Comparison of ENCODE assay signal across 10 cellular contexts in genomic region chr11:100925935-100926334, GRCh38.
DNase-seq lines count a peak whose midpoint lies in the region; ATAC-seq and TF ChIP-seq lines count a peak whose summit lies in the region.
"Had no signal": no experiment of that assay in that cellular context is flagged by ENCODE, and none has a peak within 500 bp of the region (broad histone marks: within the 10 kb centered on the region; RNA-seq: fewer than 3 reads in every experiment).

No MANE protein-coding gene starts in this region.

- intact Hi-C loops in stomach (cut with DNase I; ENCODE audit: low total_unique reads) = no loop called here

- WGBS in SK-N-SH (ENCODE audit: low lambda C conversion rate) = 21% methylated on average over 3 of the region's 3 CpGs
- WGBS in stomach, 5 donors = 64 to 78% (median 78%) methylated on average over 3 of the region's 3 CpGs

- H3K9ac ChIP-seq in SK-N-SH = no peak overlapping the region

- H3K27ac Mint-ChIP-seq in stimulated activated naive B cell treated with anti-CD40 and anti-IgM and Interleukin-4, amounts not matched to agents 10 μg/mL and 1 μg/mL and 100 μg/mL, for 72 hours = no peak overlapping the region
- no peak overlapping the region for H3K27ac Mint-ChIP-seq in immature natural killer cell
- H3K27ac Mint-ChIP-seq: IgD-negative memory B cell had no signal

- H3K4me3 ChIP-seq in SK-N-SH (ENCODE audit: low read depth in 2 of 2, low read length in 1 of 2) (no peak overlapping the region), SJSA1 (no peak overlapping the region), stomach (no peak overlapping the region)

- TF ChIP-seq EP300 in SK-N-SH (IDR thresholded peaks at IDR 0.05; ENCODE audit: borderline replicate concordance in 1 of 2, low read depth in 1 of 2, low read length in 1 of 2) (0 out of 4 replicates have a peak, but pooled peaks of 1 of the 2 experiments have one; percentile 13), stomach (IDR thresholded peaks at IDR 0.05) (no peak)

- no peak for TF ChIP-seq RAD21 in SK-N-SH (IDR thresholded peaks at IDR 0.05; ENCODE audit: low read length)

- H3K36me3 Mint-ChIP-seq in stimulated activated naive B cell treated with anti-CD40 and anti-IgM and Interleukin-4, amounts not matched to agents 10 μg/mL and 1 μg/mL and 100 μg/mL, for 72 hours = peaks cover 0 to 3% of the 10 kb centered on the region in 2 donors
- peaks cover 0 to 4% (median 0%) of the 10 kb centered on the region in 3 donors for H3K36me3 Mint-ChIP-seq in immature natural killer cell
- H3K36me3 Mint-ChIP-seq: IgD-negative memory B cell had no signal

- no peaks in the 10 kb centered on the region for H3K27me3 Mint-ChIP-seq in stimulated activated naive B cell treated with anti-CD40 and anti-IgM and Interleukin-4, amounts not matched to agents 10 μg/mL and 1 μg/mL and 100 μg/mL, for 72 hours
- no peaks in the 10 kb centered on the region for H3K27me3 Mint-ChIP-seq in immature natural killer cell (ENCODE audit: low read depth in 3 of 3)
- H3K27me3 Mint-ChIP-seq: IgD-negative memory B cell had no signal

- H2AFZ ChIP-seq in SK-N-SH (ENCODE audit: low read depth) = no peak overlapping the region

- no peaks in the 10 kb centered on the region for H3F3A ChIP-seq in SK-N-SH (replicated peaks; ENCODE audit: insufficient read depth)

- no peaks in the 10 kb centered on the region for H3K27me3 ChIP-seq in SK-N-SH (ENCODE audit: insufficient read depth)
- no peaks in the 10 kb centered on the region for H3K27me3 ChIP-seq in SJSA1 (replicated peaks)
- H3K27me3 ChIP-seq in stomach = no peaks in the 10 kb centered on the region

- POLR2A ChIA-PET in SK-N-SH (lab: Yijun Ruan, JAX) = no interaction called here

- H3K9me3 ChIP-seq in SK-N-SH = no peaks in the 10 kb centered on the region
- no peaks in the 10 kb centered on the region for H3K9me3 ChIP-seq in SJSA1 (replicated peaks)
- no peaks in the 10 kb centered on the region for H3K9me3 ChIP-seq in stomach

- CTCF ChIA-PET in SK-N-SH (lab: Yijun Ruan, JAX) = interaction anchor here (0.9 to 3.3 kb wide), 2 partner anchors 9 to 349 kb away, joined by 3 to 11 read pairs; no protein-coding TSS in a partner anchor

- no peak overlapping the region for H3K4me2 ChIP-seq in SK-N-SH

- ATAC-seq in SK-N-SH treated with all-trans-retinoic acid at 6 μM for 48 hours = no peak
- peak; percentile 82 for ATAC-seq in HG03066 (IDR thresholded peaks at IDR 0.05; ENCODE audit: low read depth, unreplicated experiment)
- peak; percentile 88 for ATAC-seq in stimulated activated naive B cell treated with anti-CD40 and anti-IgM and Interleukin-4, amounts not matched to agents 10 μg/mL and 1 μg/mL and 100 μg/mL, for 72 hours (replicated peaks)

- TF ChIP-seq CTCF in SK-N-SH (IDR thresholded peaks at IDR 0.05) = no peak
- no peak for TF ChIP-seq CTCF in stomach (IDR thresholded peaks at IDR 0.05)

- H3K36me3 ChIP-seq in SK-N-SH (replicated peaks in 1 of 2; ENCODE audit: control insufficient read depth in 1 of 2, insufficient read depth in 2 of 2, low read length in 1 of 2) = no peaks in the 10 kb centered on the region
- no peaks in the 10 kb centered on the region for H3K36me3 ChIP-seq in SJSA1
- peaks cover 0 to 4% (median 0%) of the 10 kb centered on the region in 4 donors for H3K36me3 ChIP-seq in stomach

- no peaks in the 10 kb centered on the region for H3K9me3 Mint-ChIP-seq in stimulated activated naive B cell treated with anti-CD40 and anti-IgM and Interleukin-4, amounts not matched to agents 10 μg/mL and 1 μg/mL and 100 μg/mL, for 72 hours
- no peaks in the 10 kb centered on the region for H3K9me3 Mint-ChIP-seq in immature natural killer cell
- H3K9me3 Mint-ChIP-seq: IgD-negative memory B cell had no signal

- DNase-seq in SK-N-SH = no peak
- peak in 1 of 2 experiments; percentile 62 for DNase-seq in SJSA1 (ENCODE audit: low read depth in 1 of 2, low spot score in 2 of 2)
- no peak for DNase-seq in stimulated activated naive B cell treated with anti-CD40 and anti-IgM and Interleukin-4, amounts not matched to agents 10 μg/mL and 1 μg/mL and 100 μg/mL, for 72 hours
- no peak for DNase-seq in superior temporal gyrus (ENCODE audit: extremely low spot score)
- no peak for DNase-seq in stomach
- DNase-seq in immature natural killer cell = no peak

- peaks cover 6 to 8% of the 10 kb centered on the region in 2 donors for H3K4me1 Mint-ChIP-seq in stimulated activated naive B cell treated with anti-CD40 and anti-IgM and Interleukin-4, amounts not matched to agents 10 μg/mL and 1 μg/mL and 100 μg/mL, for 72 hours
- no peaks in the 10 kb centered on the region for H3K4me1 Mint-ChIP-seq in immature natural killer cell

- H3K4me1 ChIP-seq in SK-N-SH (ENCODE audit: control insufficient read depth in 1 of 2, insufficient read depth in 2 of 2, low read depth in 1 of 2, low read length in 1 of 2) (no peaks in the 10 kb centered on the region), SJSA1 (replicated peaks) (peaks cover 47% of the 10 kb centered on the region), stomach (peaks cover 0 to 11% (median 0%) of the 10 kb centered on the region in 4 donors)

- H3K4me3 Mint-ChIP-seq in stimulated activated naive B cell treated with anti-CD40 and anti-IgM and Interleukin-4, amounts not matched to agents 10 μg/mL and 1 μg/mL and 100 μg/mL, for 72 hours = no peak overlapping the region
- H3K4me3 Mint-ChIP-seq in immature natural killer cell = no peak overlapping the region
- H3K4me3 Mint-ChIP-seq: IgD-negative memory B cell had no signal

- H3K27ac ChIP-seq in SK-N-SH (ENCODE audit: low read depth in 2 of 2, low read length in 1 of 2) (no peak overlapping the region), SJSA1 (peak overlapping the region; percentile 61), stomach (no peak overlapping the region)
- H3K27ac ChIP-seq: 22Rv1 had no signal

- no peaks in the 10 kb centered on the region for H3K9me2 ChIP-seq in SK-N-SH

- TF ChIP-seq POLR2A in stomach (IDR thresholded peaks at IDR 0.05) = no peak

- H4K20me1 ChIP-seq in SK-N-SH (ENCODE audit: insufficient read depth) = no peaks in the 10 kb centered on the region

- no peaks in the 10 kb centered on the region for H3K79me2 ChIP-seq in SK-N-SH (ENCODE audit: insufficient read depth)

TF ChIP-seq in SK-N-SH, 30 proteins besides CTCF, POLR2A, EP300 and RAD21 (continues in another document):
- TF ChIP-seq REST (IDR thresholded peaks at IDR 0.05; ENCODE audit: low read depth, low read length) (no peak), FOSL2 (IDR thresholded peaks at IDR 0.05; ENCODE audit: borderline replicate concordance, low read depth) (peak; percentile 76), ELF1 (IDR thresholded peaks at IDR 0.05) (no peak), RXRA (IDR thresholded peaks at IDR 0.05; ENCODE audit: borderline replicate concordance, low read depth) (no peak)

TF ChIP-seq in SK-N-SH treated with all-trans-retinoic acid at 6 μM for 48 hours, 23 proteins besides CTCF, POLR2A, EP300 and RAD21 (continues in another document):
- no peak for TF ChIP-seq ZFP30 (CRISPR knock-in tag; IDR thresholded peaks at IDR 0.05)
- no peak for TF ChIP-seq CSDC2 (CRISPR knock-in tag; IDR thresholded peaks at IDR 0.05)
- no peak for TF ChIP-seq RARB (CRISPR knock-in tag; IDR thresholded peaks at IDR 0.05)
- TF ChIP-seq TOX (CRISPR knock-in tag; IDR thresholded peaks at IDR 0.05; ENCODE audit: borderline replicate concordance) = no peak
- TF ChIP-seq POU6F1 (CRISPR knock-in tag; IDR thresholded peaks at IDR 0.05; ENCODE audit: borderline replicate concordance, low read depth) = no peak
- no peak for TF ChIP-seq OSR1 (CRISPR knock-in tag; IDR thresholded peaks at IDR 0.05)
- TF ChIP-seq ZNF8 (CRISPR knock-in tag; IDR thresholded peaks at IDR 0.05) = no peak
- no peak for TF ChIP-seq TSHZ2 (CRISPR knock-in tag; IDR thresholded peaks at IDR 0.05)
- TF ChIP-seq ZFP3 (CRISPR knock-in tag; IDR thresholded peaks at IDR 0.05) = no peak
- TF ChIP-seq TCF4 (CRISPR knock-in tag; IDR thresholded peaks at IDR 0.05; ENCODE audit: borderline replicate concordance) = no peak
- TF ChIP-seq GLIS3 (CRISPR knock-in tag; IDR thresholded peaks at IDR 0.05) = no peak
- TF ChIP-seq ARNTL (CRISPR knock-in tag; IDR thresholded peaks at IDR 0.05; ENCODE audit: borderline replicate concordance, low read depth) = no peak
- no peak for TF ChIP-seq PPARA (CRISPR knock-in tag; IDR thresholded peaks at IDR 0.05; ENCODE audit: borderline replicate concordance)
